Comparison of ENCODE assay signal across 21 cellular contexts in the genomic region with DNA sequence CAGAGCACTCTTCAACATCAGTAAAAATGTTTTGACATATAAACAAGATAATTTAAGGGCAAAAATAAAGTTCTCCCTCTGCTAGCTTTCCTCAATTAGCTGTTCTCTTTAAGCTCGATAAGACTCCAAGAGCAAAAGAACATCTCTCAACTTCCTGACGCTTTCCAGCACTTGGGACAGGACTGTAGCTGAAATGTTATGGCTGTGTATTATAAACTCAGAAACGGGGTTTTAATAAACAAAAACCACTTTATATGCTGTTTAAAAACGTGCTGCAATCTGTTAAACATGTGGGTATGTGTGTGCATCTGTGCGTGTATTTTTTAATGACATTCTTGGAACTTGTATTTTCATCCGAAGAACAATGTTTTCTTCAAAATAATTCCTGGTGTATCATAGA.
"Had no signal": no experiment of that assay in that cellular context is flagged by ENCODE, and none has a peak within 500 bp of the region (broad histone marks: within the 10 kb centered on the region; RNA-seq: fewer than 3 reads in every experiment).

No MANE protein-coding gene starts in this region.

- H3K27me3 ChIP-seq: dorsolateral prefrontal cortex, foreskin keratinocyte, spleen, testis, tibial nerve, upper lobe of right lung had no signal

- ATAC-seq: esophagus mucosa; foreskin keratinocyte; naive thymus-derived CD4-positive, alpha-beta T cell; psoas muscle; sciatic nerve; stimulated activated memory B cell treated with anti-CD40 and anti-IgM and Interleukin-4, amounts not matched to agents 10 μg/mL and 1 μg/mL and 100 μg/mL, for 72 hours; upper lobe of right lung had no signal

- H3K9me3 ChIP-seq: psoas muscle, testis, upper lobe of right lung had no signal

- H3K27ac ChIP-seq: dorsolateral prefrontal cortex, foreskin keratinocyte, psoas muscle, spleen, testis, tibial nerve, upper lobe of right lung had no signal

- DNase-seq: cortex of kidney; dorsolateral prefrontal cortex; effector CD8-positive, alpha-beta T cell; foreskin keratinocyte; head of caudate nucleus; hippocampal formation; kidney glomerular epithelial cell; naive thymus-derived CD4-positive, alpha-beta T cell; nephron progenitor cell; psoas muscle; retina; spleen; stimulated activated CD4-positive, alpha-beta T cell treated with anti-CD3 and anti-CD28 coated beads, Interleukin-15, amount 100 ng/mL, for 24 hours; stimulated activated CD4-positive, alpha-beta T cell treated with anti-CD3 and anti-CD28 coated beads, Interleukin-1b, Interleukin-23, amount 100 ng/mL, for 48 hours; stimulated activated CD4-positive, alpha-beta T cell treated with anti-CD3 and anti-CD28 coated beads, Interleukin-4, amount 100 ng/mL, for 24 hours; testis; upper lobe of right lung had no signal

- H3K4me3 ChIP-seq: dorsolateral prefrontal cortex, psoas muscle, spleen, testis, tibial nerve, upper lobe of right lung had no signal

- H3K36me3 ChIP-seq: spleen, tibial nerve, upper lobe of right lung had no signal

- H3K4me1 ChIP-seq: foreskin keratinocyte, psoas muscle, spleen, testis, tibial nerve, upper lobe of right lung had no signal
